17 cellular contexts compared by ENCODE assay signal in genomic region chr2:218332288-218332687, GRCh38. TPM values are rescaled to one million over a fixed set of nuclear protein-coding genes. Genes with fewer than 3 reads are reported as not detected.
DNase-seq lines count a peak whose midpoint lies in the region; ATAC-seq and TF ChIP-seq lines count a peak whose summit lies in the region.
"Had no signal": no experiment of that assay in that cellular context is flagged by ENCODE, and none has a peak within 500 bp of the region (broad histone marks: within the 10 kb centered on the region; RNA-seq: fewer than 3 reads in every experiment).

No MANE protein-coding gene starts in this region.

- TF ChIP-seq EP300 in esophagus muscularis mucosa (IDR thresholded peaks at IDR 0.05), result no peak

- intact Hi-C loops in esophagus muscularis mucosa (cut with DNase I), result no loop called here

- H2AK5ac ChIP-seq in neuronal stem cell (ENCODE audit: low read depth, low read length), result no peak overlapping the region

- H3K4me1 Mint-ChIP-seq in CD8-positive, alpha-beta memory T cell, result no peaks in the 10 kb centered on the region

- H3K79me1 ChIP-seq in neuronal stem cell (ENCODE audit: low read depth, low read length), result no peaks in the 10 kb centered on the region

- no peaks in the 10 kb centered on the region for H3K4me1 ChIP-seq in CD8-positive, alpha-beta memory T cell (ENCODE audit: insufficient read depth, low read length)
- H3K4me1 ChIP-seq in esophagus muscularis mucosa (no peaks in the 10 kb centered on the region), neuronal stem cell (ENCODE audit: control insufficient read depth in 2 of 2, insufficient read depth in 1 of 2, low read depth in 1 of 2, low read length in 2 of 2) (peaks cover 0 to 11% of the 10 kb centered on the region in 2 donors)
- H3K4me1 ChIP-seq: BE2C, SJSA1 had no signal

- H3K14ac ChIP-seq in neuronal stem cell (ENCODE audit: low read length), result no peak overlapping the region

- H3K4ac ChIP-seq in neuronal stem cell (ENCODE audit: low read length), result no peak overlapping the region

- no peak overlapping the region for H3K27ac Mint-ChIP-seq in CD8-positive, alpha-beta memory T cell
- H3K27ac Mint-ChIP-seq: activated naive CD4-positive, alpha-beta T cell treated with anti-CD3 and anti-CD28 coated beads, Interleukin-2, amount 50 U/mL, for 24 hours had no signal

- peak overlapping the region; percentile 48 for H3K18ac ChIP-seq in neuronal stem cell (ENCODE audit: low read length)

- H3K27me3 Mint-ChIP-seq in CD8-positive, alpha-beta memory T cell, result peaks cover 0 to 2% of the 10 kb centered on the region in 2 donors
- H3K27me3 Mint-ChIP-seq: activated naive CD4-positive, alpha-beta T cell treated with anti-CD3 and anti-CD28 coated beads, Interleukin-2, amount 50 U/mL, for 24 hours; progenitor cell of endocrine pancreas had no signal

- H3K23ac ChIP-seq in neuronal stem cell (ENCODE audit: low read depth, low read length, poor library complexity), result no peak overlapping the region

- H3K9me3 Mint-ChIP-seq in CD8-positive, alpha-beta memory T cell, result no peaks in the 10 kb centered on the region
- H3K9me3 Mint-ChIP-seq: activated naive CD4-positive, alpha-beta T cell treated with anti-CD3 and anti-CD28 coated beads, Interleukin-2, amount 50 U/mL, for 24 hours had no signal

- TF ChIP-seq POLR2A in NB4 (IDR thresholded peaks at IDR 0.05; ENCODE audit: extremely low read depth, insufficient read length), result no peak
- TF ChIP-seq POLR2A in esophagus muscularis mucosa (IDR thresholded peaks at IDR 0.05; ENCODE audit: low read depth), result no peak

- POLR2A ChIA-PET in CD8-positive, alpha-beta memory T cell (lab: Charles Lee), result no interaction called here

- no peak for TF ChIP-seq CTCF in NB4 (IDR thresholded peaks at IDR 0.05; ENCODE audit: low read depth, low read length)
- no peak for TF ChIP-seq CTCF in esophagus muscularis mucosa (IDR thresholded peaks at IDR 0.05)

- peak overlapping the region; percentile 79 for H3K27ac ChIP-seq in CD8-positive, alpha-beta memory T cell (ENCODE audit: low read depth, low read length)
- H3K27ac ChIP-seq in esophagus muscularis mucosa (replicated peaks in 1 of 4) (peak overlapping the region; percentile 27 to 54 (median 31)), neuronal stem cell (replicated peaks; ENCODE audit: low read length) (peak overlapping the region; percentile 27)
- H3K27ac ChIP-seq: SJSA1 had no signal

- CTCF ChIA-PET in CD8-positive, alpha-beta memory T cell (lab: Charles Lee), result no interaction called here

- no peak overlapping the region for H2BK5ac ChIP-seq in neuronal stem cell (ENCODE audit: low read length)

- no peak overlapping the region for H2BK120ac ChIP-seq in neuronal stem cell (ENCODE audit: low read depth, low read length)

- no peak overlapping the region for H3K4me3 Mint-ChIP-seq in CD8-positive, alpha-beta memory T cell
- H3K4me3 Mint-ChIP-seq: activated naive CD4-positive, alpha-beta T cell treated with anti-CD3 and anti-CD28 coated beads, Interleukin-2, amount 50 U/mL, for 24 hours had no signal

- ATAC-seq in GM18519 (IDR thresholded peaks at IDR 0.05; ENCODE audit: low FRiP score, unreplicated experiment), result no peak
- no peak for ATAC-seq in GM18907 (IDR thresholded peaks at IDR 0.05; ENCODE audit: unreplicated experiment)

- no peak overlapping the region for H3K4me2 ChIP-seq in neuronal stem cell (ENCODE audit: insufficient read depth, low read length, poor library complexity, severe bottlenecking)

- WGBS in esophagus muscularis mucosa, result 94% methylated on average over 1 of the region's 1 CpG
- WGBS in neuronal stem cell (ENCODE audit: extremely low coverage in 2 of 2, insufficient read length in 2 of 2, insufficient replicate concordance in 1 of 2), 2 donors, result no CpG with 5 or more reads among the region's 1 CpG

- H2AFZ ChIP-seq in neuronal stem cell (ENCODE audit: low read length), result no peak overlapping the region

- no peaks in the 10 kb centered on the region for H3K27me3 ChIP-seq in CD8-positive, alpha-beta memory T cell (ENCODE audit: insufficient read depth, low read length, poor library complexity, severe bottlenecking)
- H3K27me3 ChIP-seq in esophagus muscularis mucosa (no peaks in the 10 kb centered on the region), neuronal stem cell (ENCODE audit: control insufficient read depth in 3 of 3, insufficient read depth in 3 of 3, low read depth in 1 of 3, low read length in 3 of 3) (peaks cover 0 to 51% (median 0%) of the 10 kb centered on the region in 3 experiments)
- H3K27me3 ChIP-seq: BE2C, SJSA1 had no signal

- no peaks in the 10 kb centered on the region for H3K36me3 Mint-ChIP-seq in CD8-positive, alpha-beta memory T cell
- H3K36me3 Mint-ChIP-seq: activated naive CD4-positive, alpha-beta T cell treated with anti-CD3 and anti-CD28 coated beads, Interleukin-2, amount 50 U/mL, for 24 hours had no signal

- H3K4me3 ChIP-seq in CD8-positive, alpha-beta memory T cell (ENCODE audit: low read length), result no peak overlapping the region
- H3K4me3 ChIP-seq in NB4 (ENCODE audit: low read depth, low read length), result peak overlapping the region; percentile 77
- no peak overlapping the region for H3K4me3 ChIP-seq in esophagus muscularis mucosa
- no peak overlapping the region for H3K4me3 ChIP-seq in neuronal stem cell (ENCODE audit: low read length in 2 of 2)
- H3K4me3 ChIP-seq: SJSA1 had no signal

- H2BK12ac ChIP-seq in neuronal stem cell (ENCODE audit: low read length), result no peak overlapping the region

- no peak for DNase-seq in CD8-positive, alpha-beta memory T cell
- DNase-seq in NB4 (ENCODE audit: low read depth) (peak; percentile 66), esophagus muscularis mucosa (ENCODE audit: extremely low spot score) (peak; percentile 80), neuronal stem cell (ENCODE audit: low spot score) (no peak), dermis blood vessel endothelial cell (no peak), GM19238 (ENCODE audit: insufficient read length, low spot score) (no peak)
- DNase-seq: BE2C; NCI-H187; NCI-H526 treated with DMSO at 0.1 percent for 48 hours; stimulated activated CD4-positive, alpha-beta T cell treated with anti-CD3 and anti-CD28 coated beads, Interleukin-4, amount 100 ng/mL, for 24 hours; stimulated activated naive CD4-positive, alpha-beta T cell treated with Interleukin-2 at 50 U/mL for 16 hours had no signal

- H3K9me3 ChIP-seq in CD8-positive, alpha-beta memory T cell (ENCODE audit: low read length), result no peaks in the 10 kb centered on the region
- H3K9me3 ChIP-seq in esophagus muscularis mucosa (no peaks in the 10 kb centered on the region), neuronal stem cell (replicated peaks in 1 of 2; ENCODE audit: control insufficient read depth in 2 of 2, insufficient read depth in 1 of 2, low read depth in 1 of 2, low read length in 2 of 2) (no peaks in the 10 kb centered on the region)
- H3K9me3 ChIP-seq: BE2C, SJSA1 had no signal

- H4K91ac ChIP-seq in neuronal stem cell (ENCODE audit: low read depth, low read length, poor library complexity), result no peak overlapping the region

- no peak overlapping the region for H4K8ac ChIP-seq in neuronal stem cell (ENCODE audit: low read depth, low read length)

- no peak overlapping the region for H3K9ac ChIP-seq in neuronal stem cell (ENCODE audit: low read depth, low read length, poor library complexity)

- no peaks in the 10 kb centered on the region for H3K36me3 ChIP-seq in CD8-positive, alpha-beta memory T cell (ENCODE audit: insufficient read depth, low read length)
- H3K36me3 ChIP-seq in esophagus muscularis mucosa (no peaks in the 10 kb centered on the region), neuronal stem cell (replicated peaks in 1 of 2; ENCODE audit: control insufficient read depth in 2 of 2, insufficient read depth in 2 of 2, low read length in 2 of 2) (no peaks in the 10 kb centered on the region)
- H3K36me3 ChIP-seq: BE2C, SJSA1 had no signal

- H2BK15ac ChIP-seq in neuronal stem cell (ENCODE audit: low read length), result no peak overlapping the region

RNA-seq across cellular contexts. Expression of gene CATIP, which starts 24.4 kb away (rescaled TPM):
- not detected for total RNA-seq in CD8-positive, alpha-beta memory T cell
- not detected for polyA plus RNA-seq in CD8-positive, alpha-beta memory T cell
- total RNA-seq in esophagus muscularis mucosa (not detected), dermis blood vessel endothelial cell (0.17 TPM in 1 of 2 replicates, not detected in the other)
- polyA plus RNA-seq in neuronal stem cell (2013, experiment 1 of 2), result 0.66 TPM
- polyA plus RNA-seq in neuronal stem cell (2013, experiment 2 of 2), result 0.80 TPM
- total RNA-seq: SJSA1 had no signal
- polyA plus RNA-seq: fibroblast of lung had no signal

RNA-seq across cellular contexts. Expression of gene TMBIM1, which starts 40.0 kb away (rescaled TPM):
- total RNA-seq in CD8-positive, alpha-beta memory T cell, result 10 to 100 TPM; 82.3 to 92.3 TPM
- polyA plus RNA-seq in CD8-positive, alpha-beta memory T cell, result 149 TPM
- total RNA-seq in esophagus muscularis mucosa (100 to 1,000 TPM; 131 to 238 (median 197) TPM), dermis blood vessel endothelial cell (134 and 157 TPM in 2 replicates)
- polyA plus RNA-seq in neuronal stem cell (2013, experiment 1 of 2), result 10.4 TPM
- 10.7 TPM for polyA plus RNA-seq in neuronal stem cell (2013, experiment 2 of 2)

RNA-seq across cellular contexts. Expression of gene SLC11A1, which starts 49.8 kb away (rescaled TPM):
- total RNA-seq in CD8-positive, alpha-beta memory T cell, result 1 to 10 TPM; 1.1 to 2.1 TPM
- 0.32 TPM for polyA plus RNA-seq in CD8-positive, alpha-beta memory T cell
- total RNA-seq in esophagus muscularis mucosa (10 to 100 TPM in 2 of 4 donors, 1 to 10 TPM in 2; 5.6 to 38.1 (median 20.7) TPM), dermis blood vessel endothelial cell (under 0.01 and 0.05 TPM in 2 replicates)
- polyA plus RNA-seq in neuronal stem cell (2013, experiment 1 of 2), result 0.35 TPM
- polyA plus RNA-seq in neuronal stem cell (2013, experiment 2 of 2), result 0.06 TPM

Comparison
In these comparisons a context has a peak if more than half of its experiments do, and no peak if none do; other contexts are left out.
1. DNase-seq: peak in NB4 (single experiment) and esophagus muscularis mucosa (single experiment); none in CD8-positive, alpha-beta memory T cell (0 of 5), neuronal stem cell (single experiment), dermis blood vessel endothelial cell (single experiment) and GM19238 (single experiment).
2. H3K27ac ChIP-seq: peak in every context shown above with its lines; median percentile 79 in CD8-positive, alpha-beta memory T cell; 31 in esophagus muscularis mucosa; 27 in neuronal stem cell.